ENCODE assay signal across 8 cellular contexts in genomic region chr19:18044825-18045304, GRCh38. TPM values are rescaled to one million over a fixed set of nuclear protein-coding genes. Genes with fewer than 3 reads are reported as not detected.
DNase-seq lines count a peak whose midpoint lies in the region; ATAC-seq and TF ChIP-seq lines count a peak whose summit lies in the region.

No MANE protein-coding gene starts in this region.

- H3K4me3 ChIP-seq in epithelial cell of esophagus (ENCODE audit: low read length): peak overlapping the region; percentile 22

- peak overlapping the region; percentile 65 to 92 (median 86) for H3K4me3 Mint-ChIP-seq in naive B cell
- peak overlapping the region; percentile 57 for H3K4me3 Mint-ChIP-seq in stimulated activated memory B cell treated with anti-CD40 and anti-IgM and Interleukin-4, amounts not matched to agents 10 μg/mL and 1 μg/mL and 100 μg/mL, for 72 hours

- no peaks in the 10 kb centered on the region for H3K36me3 Mint-ChIP-seq in naive B cell
- no peaks in the 10 kb centered on the region for H3K36me3 Mint-ChIP-seq in stimulated activated memory B cell treated with anti-CD40 and anti-IgM and Interleukin-4, amounts not matched to agents 10 μg/mL and 1 μg/mL and 100 μg/mL, for 72 hours

- ATAC-seq in GM18517 (IDR thresholded peaks at IDR 0.05; ENCODE audit: unreplicated experiment) (peak; percentile 78), HG03039 (IDR thresholded peaks at IDR 0.05; ENCODE audit: unreplicated experiment) (peak; percentile 79), naive B cell (ENCODE audit: low read depth in 2 of 2) (peak; percentile 93 to 94)
- peak; percentile 99 for ATAC-seq in stimulated activated memory B cell treated with anti-CD40 and anti-IgM and Interleukin-4, amounts not matched to agents 10 μg/mL and 1 μg/mL and 100 μg/mL, for 72 hours

- H3K27me3 Mint-ChIP-seq in naive B cell: peaks cover 0 to under 1% (median 0%) of the 10 kb centered on the region in 3 donors
- H3K27me3 Mint-ChIP-seq in stimulated activated memory B cell treated with anti-CD40 and anti-IgM and Interleukin-4, amounts not matched to agents 10 μg/mL and 1 μg/mL and 100 μg/mL, for 72 hours: no peaks in the 10 kb centered on the region

- no peak for TF ChIP-seq CTCF in epithelial cell of esophagus (IDR thresholded peaks at IDR 0.05; ENCODE audit: insufficient read depth, low read depth, low read length, missing control alignments)

- H3K4me1 Mint-ChIP-seq in naive B cell: peaks cover 47 to 63% (median 53%) of the 10 kb centered on the region in 3 donors
- peaks cover 54% of the 10 kb centered on the region for H3K4me1 Mint-ChIP-seq in stimulated activated memory B cell treated with anti-CD40 and anti-IgM and Interleukin-4, amounts not matched to agents 10 μg/mL and 1 μg/mL and 100 μg/mL, for 72 hours

- DNase-seq in 8988T (peak; percentile 11), NCI-H524 treated with DMSO at 0.1 percent for 48 hours (lab: John Stamatoyannopoulos, UW) (peak; percentile 97), epithelial cell of esophagus (ENCODE audit: low read depth) (peak; percentile 53), naive B cell (peak; percentile 91)
- DNase-seq in activated CD8-positive, alpha-beta memory T cell treated with anti-CD3 and anti-CD28 coated beads for 1 hour (ENCODE audit: extremely low read depth in 1 of 2, low read depth in 1 of 2): peak; percentile 56 to 67

- H3K9me3 Mint-ChIP-seq in naive B cell: no peaks in the 10 kb centered on the region
- peaks cover 3% of the 10 kb centered on the region for H3K9me3 Mint-ChIP-seq in stimulated activated memory B cell treated with anti-CD40 and anti-IgM and Interleukin-4, amounts not matched to agents 10 μg/mL and 1 μg/mL and 100 μg/mL, for 72 hours

- H3K27ac Mint-ChIP-seq in naive B cell: peak overlapping the region; percentile 95 to 99 (median 97)
- peak overlapping the region; percentile 86 for H3K27ac Mint-ChIP-seq in stimulated activated memory B cell treated with anti-CD40 and anti-IgM and Interleukin-4, amounts not matched to agents 10 μg/mL and 1 μg/mL and 100 μg/mL, for 72 hours

RNA-seq across cellular contexts. Expression of gene ARRDC2, which starts 36.9 kb away (rescaled TPM):
- polyA plus RNA-seq in naive B cell (ENCODE audit: low read depth in 6 of 6): 100 to 1,000 TPM in 1 of 6 donors, 10 to 100 TPM in 5; 47.7 to 110 (median 50.8) TPM

RNA-seq across cellular contexts. Expression of gene IL12RB1, which starts 41.9 kb away (rescaled TPM):
- polyA plus RNA-seq in naive B cell (ENCODE audit: low read depth in 6 of 6): 10 to 100 TPM in 1 of 6 donors, 1 to 10 TPM in 5; 5.8 to 15.8 (median 8.1) TPM

RNA-seq across cellular contexts. Expression of gene MAST3, which starts 52.7 kb away (rescaled TPM):
- 10 to 100 TPM in 5 of 6 donors, 1 to 10 TPM in 1; 9.3 to 20.6 (median 13.3) TPM for polyA plus RNA-seq in naive B cell (ENCODE audit: low read depth in 6 of 6)

Comparison
In these comparisons a context has a peak if more than half of its experiments do, and no peak if none do; other contexts are left out.
1. Peak in every context shown above with its lines: DNase-seq, ATAC-seq and H3K4me3 ChIP-seq.
2. DNase-seq: peak in every context shown above with its lines; median percentile 97 in NCI-H524 treated with DMSO at 0.1 percent for 48 hours; 91 in naive B cell; 62 in activated CD8-positive, alpha-beta memory T cell treated with anti-CD3 and anti-CD28 coated beads for 1 hour; 53 in epithelial cell of esophagus; 11 in 8988T.